In the genomic region with DNA sequence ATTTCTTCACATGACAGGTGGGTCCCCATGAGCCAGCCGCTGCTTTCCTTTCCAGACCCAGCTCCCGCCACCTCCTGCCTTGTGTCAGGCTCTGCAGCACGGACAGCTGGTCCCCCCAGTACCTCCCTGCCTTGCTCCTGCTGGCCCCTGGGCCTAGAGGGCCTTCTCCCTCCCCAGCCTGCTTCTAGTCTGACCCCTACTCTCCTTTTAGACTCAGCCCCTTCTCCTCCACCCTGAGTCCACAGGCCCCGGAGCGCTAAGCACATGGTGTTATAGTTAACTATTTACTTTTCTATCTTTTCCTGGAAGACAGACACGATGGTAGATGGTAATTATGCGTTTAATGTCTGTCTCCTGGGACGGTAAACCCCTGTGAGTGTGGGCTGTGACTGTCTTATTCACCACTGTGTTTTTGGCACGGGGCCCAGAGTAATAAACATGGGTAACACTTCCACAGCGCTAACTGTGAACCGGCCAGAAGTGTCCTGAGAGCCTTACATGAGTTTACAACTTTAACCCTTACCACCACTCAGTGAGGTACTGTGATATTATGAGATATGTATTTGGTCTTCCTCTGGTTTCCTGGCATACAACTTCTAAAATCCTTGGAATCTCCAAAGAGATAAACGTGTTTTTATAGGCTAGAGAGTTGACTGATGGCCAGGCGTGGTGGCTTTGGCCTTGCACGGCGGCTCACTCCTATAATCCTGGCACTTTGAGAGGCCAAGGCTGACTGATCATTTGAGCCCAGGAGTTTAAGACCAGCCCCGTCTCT, we compare ENCODE assay signal across 8 cellular contexts. TPM values are rescaled to one million over a fixed set of nuclear protein-coding genes. Genes with fewer than 3 reads are reported as not detected.
DNase-seq lines count a peak whose midpoint lies in the region; ATAC-seq and TF ChIP-seq lines count a peak whose summit lies in the region.

No MANE protein-coding gene starts in this region.

- H3K9ac ChIP-seq in smooth muscle cell (ENCODE audit: low read depth), result no peak overlapping the region

- H4K20me1 ChIP-seq in smooth muscle cell (ENCODE audit: low read depth), result no peaks in the 10 kb centered on the region

- no peaks in the 10 kb centered on the region for H3K79me2 ChIP-seq in smooth muscle cell (ENCODE audit: low read depth)

- no peak for TF ChIP-seq CTCF in smooth muscle cell (IDR thresholded peaks at IDR 0.05; ENCODE audit: borderline replicate concordance, insufficient read depth, poor library complexity, severe bottlenecking)
- no peak for TF ChIP-seq CTCF in WTC11 (IDR thresholded peaks at IDR 0.05)

- H2AFZ ChIP-seq in smooth muscle cell (ENCODE audit: low read depth), result no peak overlapping the region

- CTCF ChIA-PET in WTC11 (lab: Charles Lee), result interaction anchor here (0.7 to 2.3 kb wide), 5 partner anchors 17 to 138 kb away, joined by 3 to 12 read pairs (median 3); no protein-coding TSS in a partner anchor

- H3K9me3 Mint-ChIP-seq in WTC11, result no peaks in the 10 kb centered on the region

- H3K36me3 Mint-ChIP-seq in WTC11, result peaks cover 8% of the 10 kb centered on the region

- 27% methylated on average over 16 of the region's 16 CpGs for WGBS in smooth muscle cell (ENCODE audit: low lambda C conversion rate)

- no peaks in the 10 kb centered on the region for H3K9me3 ChIP-seq in smooth muscle cell (replicated peaks; ENCODE audit: low read depth)

- H3K27me3 Mint-ChIP-seq in WTC11 (ENCODE audit: low read depth), result no peaks in the 10 kb centered on the region

- H3K27ac ChIP-seq in smooth muscle cell (ENCODE audit: low read depth), result no peak overlapping the region

- POLR2A ChIA-PET in WTC11 (lab: Charles Lee), result no interaction called here

- DNase-seq in D341Med (ENCODE audit: low spot score) (peak; percentile 74), LoVo (ENCODE audit: low spot score) (peak; percentile 90), SHP77 (lab: John Stamatoyannopoulos, UW) (peak; percentile 56 to 74), glomerular visceral epithelial cell (ENCODE audit: extremely low spot score) (peak; percentile 94), smooth muscle cell (lab: John Stamatoyannopoulos, UW; ENCODE audit: unreplicated experiment) (peak; percentile 17), WTC11 (ENCODE audit: low spot score) (no peak)
- DNase-seq in activated CD4-positive, alpha-beta T cell treated with anti-CD3 and anti-CD28 coated beads for 4 hours, result no peak

- no peaks in the 10 kb centered on the region for H3K36me3 ChIP-seq in smooth muscle cell (ENCODE audit: low read depth)

- no peak overlapping the region for H3K4me3 ChIP-seq in smooth muscle cell

- H3F3A ChIP-seq in smooth muscle cell (ENCODE audit: low read depth), result peaks cover 4% of the 10 kb centered on the region

- no peaks in the 10 kb centered on the region for H3K4me1 ChIP-seq in smooth muscle cell (ENCODE audit: low read depth)

- H3K4me3 Mint-ChIP-seq in WTC11, result no peak overlapping the region

- peak overlapping the region; percentile 8 for H3K4me2 ChIP-seq in smooth muscle cell

- ATAC-seq in WTC11 (no peak), HG03520 (IDR thresholded peaks at IDR 0.05; ENCODE audit: unreplicated experiment) (no peak)

- no peak overlapping the region for H3K27ac Mint-ChIP-seq in WTC11

- H3K27me3 ChIP-seq in smooth muscle cell (ENCODE audit: low read depth), result peaks cover 28% of the 10 kb centered on the region

- no peaks in the 10 kb centered on the region for H3K4me1 Mint-ChIP-seq in WTC11

TF ChIP-seq in WTC11, 78 proteins besides CTCF, POLR2A, EP300 and RAD21 (continues in another document):
- TF ChIP-seq FOXP4 (CRISPR knock-in tag; IDR thresholded peaks at IDR 0.05), result no peak
- no peak for TF ChIP-seq RELA (CRISPR knock-in tag; IDR thresholded peaks at IDR 0.05; ENCODE audit: borderline replicate concordance)
- no peak for TF ChIP-seq SOX15 (CRISPR knock-in tag; IDR thresholded peaks at IDR 0.05)
- no peak for TF ChIP-seq ERG (CRISPR knock-in tag; IDR thresholded peaks at IDR 0.05)
- TF ChIP-seq PREB (CRISPR knock-in tag; IDR thresholded peaks at IDR 0.05; ENCODE audit: borderline replicate concordance), result no peak
- TF ChIP-seq TEAD4 (CRISPR knock-in tag; IDR thresholded peaks at IDR 0.05), result no peak
- TF ChIP-seq ZNF263 (CRISPR knock-in tag; IDR thresholded peaks at IDR 0.05; ENCODE audit: low read depth), result no peak
- no peak for TF ChIP-seq FOXP1 (CRISPR knock-in tag; IDR thresholded peaks at IDR 0.05; ENCODE audit: borderline replicate concordance)
- no peak for TF ChIP-seq CBFB (CRISPR knock-in tag; IDR thresholded peaks at IDR 0.05; ENCODE audit: low read depth)
- no peak for TF ChIP-seq ARID4B (CRISPR knock-in tag; IDR thresholded peaks at IDR 0.05; ENCODE audit: borderline replicate concordance)
- no peak for TF ChIP-seq NFE2L1 (CRISPR knock-in tag; IDR thresholded peaks at IDR 0.05)
- no peak for TF ChIP-seq ZBTB21 (CRISPR knock-in tag; IDR thresholded peaks at IDR 0.05; ENCODE audit: borderline replicate concordance)
- TF ChIP-seq, protein P1, sequence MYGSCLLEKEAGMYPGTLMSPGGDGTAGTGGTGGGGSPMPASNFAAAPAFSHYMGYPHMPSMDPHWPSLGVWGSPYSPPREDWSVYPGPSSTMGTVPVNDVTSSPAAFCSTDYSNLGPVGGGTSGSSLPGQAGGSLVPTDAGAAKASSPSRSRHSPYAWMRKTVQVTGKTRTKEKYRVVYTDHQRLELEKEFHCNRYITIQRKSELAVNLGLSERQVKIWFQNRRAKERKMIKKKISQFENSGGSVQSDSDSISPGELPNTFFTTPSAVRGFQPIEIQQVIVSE (CRISPR knock-in tag; IDR thresholded peaks at IDR 0.05; ENCODE audit: borderline replicate concordance), result no peak

RNA-seq across cellular contexts. Expression of gene DGLUCY, which starts 41.2 kb away (rescaled TPM):
- 9.7 and 10.4 TPM in 2 replicates for total RNA-seq in smooth muscle cell
- 11.3 and 15.9 TPM in 2 replicates for polyA plus RNA-seq in smooth muscle cell
- 35.4 to 38.7 TPM (median 36.9 TPM) in 3 replicates for total RNA-seq in WTC11 (2021)

Comparison
In these comparisons a context has a peak if more than half of its experiments do, and no peak if none do; other contexts are left out.
1. DNase-seq: peak in D341Med (single experiment), LoVo (single experiment), SHP77 (2 of 2), glomerular visceral epithelial cell (single experiment) and smooth muscle cell (single experiment); none in WTC11 (single experiment) and activated CD4-positive, alpha-beta T cell treated with anti-CD3 and anti-CD28 coated beads for 4 hours (0 of 2).